ENCODE assay signal across 21 cellular contexts in the genomic region with DNA sequence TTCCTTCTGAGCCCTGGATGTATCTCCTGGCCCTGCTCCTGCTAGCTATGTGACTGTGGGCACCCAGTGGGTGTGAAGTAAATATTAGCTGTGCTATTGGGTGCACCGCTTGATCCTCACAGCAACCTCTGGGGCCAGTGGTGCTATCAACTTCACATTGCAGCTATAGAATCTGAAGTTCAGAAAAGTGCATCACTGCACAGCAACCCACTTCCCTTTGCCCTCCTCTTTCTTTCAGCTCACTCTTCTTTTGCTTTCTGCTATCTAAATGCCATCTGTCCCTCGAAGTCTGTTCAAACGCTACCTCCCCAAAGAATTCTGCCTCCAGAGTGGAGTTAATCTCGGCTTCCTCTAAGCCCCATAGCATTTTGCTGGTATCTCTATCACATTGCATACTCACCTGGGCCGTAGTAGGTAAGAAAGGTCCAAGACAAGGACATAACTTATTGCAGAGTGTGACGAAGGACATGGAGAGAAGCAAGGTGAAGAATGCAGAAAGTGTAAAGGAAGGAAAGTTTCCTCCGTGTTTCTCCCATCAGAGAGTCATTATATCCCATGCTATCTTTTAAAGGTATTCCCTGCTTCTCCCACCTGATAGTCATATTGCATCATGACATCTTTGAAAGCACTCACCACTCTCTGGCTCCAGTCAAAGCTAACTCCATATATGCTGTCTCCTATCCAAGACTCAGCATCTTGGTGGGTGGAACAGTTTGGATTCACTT. TPM values are rescaled to one million over a fixed set of nuclear protein-coding genes. Genes with fewer than 3 reads are reported as not detected.
A peak's percentile ranks its signal among the peaks of the same experiment; 100 is the strongest.
DNase-seq lines count a peak whose midpoint lies in the region; ATAC-seq and TF ChIP-seq lines count a peak whose summit lies in the region.
"Had no signal": no experiment of that assay in that cellular context is flagged by ENCODE, and none has a peak within 500 bp of the region (broad histone marks: within the 10 kb centered on the region; RNA-seq: fewer than 3 reads in every experiment).

No MANE protein-coding gene starts in this region.

- no peaks in the 10 kb centered on the region for H3K27me3 ChIP-seq in Loucy (ENCODE audit: insufficient read depth, low read length, poor library complexity, severe bottlenecking)
- H3K27me3 ChIP-seq in tibial artery, result no peaks in the 10 kb centered on the region
- H3K27me3 ChIP-seq in left lung, result no peaks in the 10 kb centered on the region
- H3K27me3 ChIP-seq: upper lobe of right lung had no signal

- peaks cover 51% of the 10 kb centered on the region for H3K4me1 ChIP-seq in Loucy (ENCODE audit: insufficient read depth, low read length, poor library complexity, severe bottlenecking)
- H3K4me1 ChIP-seq in tibial artery, result peaks cover 0 to 7% (median 0%) of the 10 kb centered on the region in 4 donors
- H3K4me1 ChIP-seq in left lung, result peaks cover 0 to 20% of the 10 kb centered on the region in 2 donors
- H3K4me1 ChIP-seq: parathyroid adenoma had no signal

- no peak overlapping the region for H3K4me2 ChIP-seq in Loucy (ENCODE audit: low read depth, low read length, poor library complexity, severe bottlenecking)

- H3K9ac ChIP-seq in Loucy (ENCODE audit: low read depth, low read length, poor library complexity, severe bottlenecking), result no peak overlapping the region
- H3K9ac ChIP-seq: parathyroid adenoma had no signal

- peak overlapping the region; percentile 79 for H3K27ac Mint-ChIP-seq in activated naive CD4-positive, alpha-beta T cell treated with anti-CD3 and anti-CD28 coated beads for 36 hours
- H3K27ac Mint-ChIP-seq in activated naive CD4-positive, alpha-beta T cell treated with anti-CD3 and anti-CD28 coated beads, Interleukin-2, amount 50 U/mL, for 72 hours, result peak overlapping the region; percentile 72 to 95
- H3K27ac Mint-ChIP-seq in stimulated activated memory B cell treated with anti-CD40 and anti-IgM and Interleukin-4, amounts not matched to agents 10 μg/mL and 1 μg/mL and 100 μg/mL, for 72 hours, result peak overlapping the region; percentile 40

- H3K79me2 ChIP-seq in Loucy (ENCODE audit: insufficient read depth, low read length), result no peaks in the 10 kb centered on the region
- H3K79me2 ChIP-seq: parathyroid adenoma had no signal

- no peaks in the 10 kb centered on the region for H3K36me3 Mint-ChIP-seq in activated naive CD4-positive, alpha-beta T cell treated with anti-CD3 and anti-CD28 coated beads for 36 hours (ENCODE audit: low read depth)
- peaks cover 7 to 40% of the 10 kb centered on the region in 2 donors for H3K36me3 Mint-ChIP-seq in activated naive CD4-positive, alpha-beta T cell treated with anti-CD3 and anti-CD28 coated beads, Interleukin-2, amount 50 U/mL, for 72 hours
- peaks cover 9% of the 10 kb centered on the region for H3K36me3 Mint-ChIP-seq in stimulated activated memory B cell treated with anti-CD40 and anti-IgM and Interleukin-4, amounts not matched to agents 10 μg/mL and 1 μg/mL and 100 μg/mL, for 72 hours
- H3K36me3 Mint-ChIP-seq: naive thymus-derived CD8-positive, alpha-beta T cell had no signal

- H3K9me3 ChIP-seq in Loucy (ENCODE audit: insufficient read depth, low read depth, low read length) (no peaks in the 10 kb centered on the region), tibial artery (no peaks in the 10 kb centered on the region), left lung (peaks cover 0 to 3% of the 10 kb centered on the region in 2 donors)
- H3K9me3 ChIP-seq: upper lobe of right lung had no signal

- H3K27ac ChIP-seq in tibial artery (no peak overlapping the region), left lung (no peak overlapping the region)
- H3K27ac ChIP-seq: heart right ventricle, parathyroid adenoma, upper lobe of right lung, WERI-Rb-1 had no signal

- H3K4me3 ChIP-seq in Loucy (ENCODE audit: low read length, poor library complexity, severe bottlenecking) (no peak overlapping the region), tibial artery (no peak overlapping the region), left lung (no peak overlapping the region)
- H3K4me3 ChIP-seq: heart right ventricle, upper lobe of right lung had no signal

- DNase-seq in activated naive CD4-positive, alpha-beta T cell treated with anti-CD3 and anti-CD28 coated beads for 36 hours, result no peak
- DNase-seq in activated naive CD4-positive, alpha-beta T cell (lab: John Stamatoyannopoulos, UW), result no peak
- no peak for DNase-seq in activated naive CD4-positive, alpha-beta T cell treated with anti-CD3 and anti-CD28 coated beads, Interleukin-2, amount 50 U/mL, for 72 hours (ENCODE audit: low spot score in 2 of 2)
- DNase-seq in tibial artery (no peak), left lung (no peak)
- DNase-seq: ACHN; activated gamma-delta T cell; C1 segment of cervical spinal cord; foreskin fibroblast; heart right ventricle; KG1; naive thymus-derived CD8-positive, alpha-beta T cell; NCI-H2171 treated with DMSO at 0.1 percent for 48 hours; NCI-H526 treated with DMSO at 0.1 percent for 48 hours; right cardiac atrium; upper lobe of right lung; WERI-Rb-1 had no signal

- 0 out of 2 replicates have a peak overlapping the region, but pooled peaks have one; percentile 6 for H2AFZ ChIP-seq in Loucy (ENCODE audit: low read length)

- no peaks in the 10 kb centered on the region for H3K9me2 ChIP-seq in Loucy (replicated peaks; ENCODE audit: low read depth, low read length)

- ATAC-seq in activated naive CD4-positive, alpha-beta T cell treated with anti-CD3 and anti-CD28 coated beads, Interleukin-2, amount 50 U/mL, for 72 hours, result no peak
- no peak for ATAC-seq in stimulated activated memory B cell treated with anti-CD40 and anti-IgM and Interleukin-4, amounts not matched to agents 10 μg/mL and 1 μg/mL and 100 μg/mL, for 72 hours
- ATAC-seq in GM19328 (IDR thresholded peaks at IDR 0.05; ENCODE audit: unreplicated experiment) (no peak), left lung (no peak)
- ATAC-seq: heart right ventricle; naive thymus-derived CD8-positive, alpha-beta T cell; right cardiac atrium; upper lobe of right lung had no signal

- H3K9me3 Mint-ChIP-seq in activated naive CD4-positive, alpha-beta T cell treated with anti-CD3 and anti-CD28 coated beads for 36 hours, result no peaks in the 10 kb centered on the region
- H3K9me3 Mint-ChIP-seq in activated naive CD4-positive, alpha-beta T cell treated with anti-CD3 and anti-CD28 coated beads, Interleukin-2, amount 50 U/mL, for 72 hours, result peaks cover 13 to 21% of the 10 kb centered on the region in 2 donors
- peaks cover 16% of the 10 kb centered on the region for H3K9me3 Mint-ChIP-seq in stimulated activated memory B cell treated with anti-CD40 and anti-IgM and Interleukin-4, amounts not matched to agents 10 μg/mL and 1 μg/mL and 100 μg/mL, for 72 hours
- H3K9me3 Mint-ChIP-seq: naive thymus-derived CD8-positive, alpha-beta T cell had no signal

- H3K36me3 ChIP-seq in Loucy (ENCODE audit: insufficient read depth, low read length) (no peaks in the 10 kb centered on the region), tibial artery (no peaks in the 10 kb centered on the region), left lung (no peaks in the 10 kb centered on the region)
- H3K36me3 ChIP-seq: heart right ventricle, upper lobe of right lung, WERI-Rb-1 had no signal

- TF ChIP-seq CTCF in Loucy (conservative IDR thresholded peaks at IDR 0.05; ENCODE audit: low read length) (no peak), tibial artery (IDR thresholded peaks at IDR 0.05) (no peak), left lung (IDR thresholded peaks at IDR 0.05) (no peak)

- CTCF ChIA-PET in activated naive CD4-positive, alpha-beta T cell treated with anti-CD3 and anti-CD28 coated beads for 36 hours (lab: Charles Lee), result interaction anchor here (0.6 to 4.6 kb wide), 5 partner anchors 13 to 331 kb away, joined by 3 to 21 read pairs (median 3); no protein-coding TSS in a partner anchor

- intact Hi-C loops in activated naive CD4-positive, alpha-beta T cell treated with anti-CD3 and anti-CD28 coated beads for 36 hours (cut with micrococcal nuclease), result loop anchor here (5.0 kb wide), 3 partner anchors 495 to 535 kb away; no protein-coding TSS in a partner anchor
- intact Hi-C loops in tibial artery (cut with DNase I; ENCODE audit: low total_unique reads) (no loop called here), left lung (cut with DNase I) (no loop called here)

- H3K27me3 Mint-ChIP-seq in activated naive CD4-positive, alpha-beta T cell treated with anti-CD3 and anti-CD28 coated beads for 36 hours (ENCODE audit: low read depth), result no peaks in the 10 kb centered on the region
- H3K27me3 Mint-ChIP-seq in stimulated activated memory B cell treated with anti-CD40 and anti-IgM and Interleukin-4, amounts not matched to agents 10 μg/mL and 1 μg/mL and 100 μg/mL, for 72 hours, result peaks cover 12% of the 10 kb centered on the region
- H3K27me3 Mint-ChIP-seq: naive thymus-derived CD8-positive, alpha-beta T cell had no signal

- no peaks in the 10 kb centered on the region for H4K20me1 ChIP-seq in Loucy (ENCODE audit: insufficient read depth, low read length, poor library complexity, severe bottlenecking)

- H3K4me3 Mint-ChIP-seq in activated naive CD4-positive, alpha-beta T cell treated with anti-CD3 and anti-CD28 coated beads for 36 hours, result no peak overlapping the region
- no peak overlapping the region for H3K4me3 Mint-ChIP-seq in stimulated activated memory B cell treated with anti-CD40 and anti-IgM and Interleukin-4, amounts not matched to agents 10 μg/mL and 1 μg/mL and 100 μg/mL, for 72 hours

- H3K4me1 Mint-ChIP-seq in activated naive CD4-positive, alpha-beta T cell treated with anti-CD3 and anti-CD28 coated beads for 36 hours (ENCODE audit: low read depth), result peaks cover 91% of the 10 kb centered on the region
- H3K4me1 Mint-ChIP-seq in stimulated activated memory B cell treated with anti-CD40 and anti-IgM and Interleukin-4, amounts not matched to agents 10 μg/mL and 1 μg/mL and 100 μg/mL, for 72 hours, result peaks cover 69% of the 10 kb centered on the region

- no peaks in the 10 kb centered on the region for H3F3A ChIP-seq in Loucy (ENCODE audit: low read depth)

RNA-seq across cellular contexts. Expression of a gene that starts 57.1 kb away (rescaled TPM):
- total RNA-seq in activated naive CD4-positive, alpha-beta T cell treated with anti-CD3 and anti-CD28 coated beads for 36 hours, result 100 to 1,000 TPM in 1 of 2 experiments, 10 to 100 TPM in 1; 98.9 to 101 TPM
- total RNA-seq in activated naive CD4-positive, alpha-beta T cell treated with anti-CD3 and anti-CD28 coated beads, Interleukin-2, amount 50 U/mL, for 72 hours, result 100 to 1,000 TPM; 103 to 114 TPM
- total RNA-seq in left lung, result 100 to 1,000 TPM in 1 of 2 donors, 10 to 100 TPM in 1; 79.9 to 160 TPM
